Comparison of ENCODE assay signal across 9 cellular contexts in genomic region chr20:724797-725196, GRCh38. TPM values are rescaled to one million over a fixed set of nuclear protein-coding genes. Genes with fewer than 3 reads are reported as not detected.
"Had no signal": no experiment of that assay in that cellular context is flagged by ENCODE, and none has a peak within 500 bp of the region (broad histone marks: within the 10 kb centered on the region; RNA-seq: fewer than 3 reads in every experiment).

No MANE protein-coding gene starts in this region.

RNA-seq across cellular contexts. Expression of gene SLC52A3, which starts 43.5 kb away (rescaled TPM):
- total RNA-seq: LHCN-M2, OCI-LY7, RPMI7951, SJCRH30 had no signal

RNA-seq across cellular contexts. Expression of gene SCRT2, which starts 49.2 kb away (rescaled TPM):
- total RNA-seq: LHCN-M2, MCF 10A, NCI-H460, OCI-LY7, PC-9, Right ventricle myocardium inferior, RPMI7951, SJCRH30, SK-MEL-5 had no signal
